In the genomic region with DNA sequence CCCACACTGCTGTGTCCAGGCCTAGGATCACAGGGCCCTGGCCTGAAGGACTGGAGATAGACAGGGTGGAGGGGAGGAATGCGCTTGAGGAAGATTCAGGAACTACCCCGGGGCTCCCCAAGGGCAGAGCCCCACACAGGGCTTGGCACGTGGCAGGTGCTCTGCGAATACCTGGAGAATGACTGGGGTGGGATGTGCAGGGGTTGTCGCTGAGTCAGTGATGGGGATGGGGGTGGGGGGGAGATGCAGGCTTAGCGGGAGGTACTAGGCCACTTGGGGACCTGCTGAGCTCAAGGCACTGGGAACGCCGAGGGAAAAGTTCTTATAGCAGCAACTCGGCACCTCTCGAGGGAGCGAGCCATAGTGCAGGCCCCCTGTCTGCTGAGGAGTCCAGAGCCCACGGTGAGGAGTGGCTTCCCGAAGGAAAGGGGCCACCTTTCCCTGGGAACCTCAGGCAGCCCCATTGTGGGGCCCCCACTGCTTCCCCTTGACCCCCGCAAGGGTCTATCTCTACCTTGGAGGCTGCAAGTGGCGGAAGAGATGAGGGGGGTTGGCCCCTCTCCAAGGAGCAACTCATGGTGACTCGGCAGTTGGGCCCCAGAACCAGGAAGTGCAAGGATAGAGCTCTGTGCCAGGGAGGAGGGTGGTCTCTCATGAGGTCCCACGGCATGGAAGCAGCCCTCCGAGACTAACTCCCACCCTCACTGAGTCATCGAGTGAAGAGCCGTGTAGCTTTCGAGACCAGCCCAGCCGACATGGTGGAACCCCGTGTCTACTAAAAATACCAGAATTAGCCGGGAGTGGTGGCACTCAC, we compare ENCODE assay signal across 11 cellular contexts. TPM values are rescaled to one million over a fixed set of nuclear protein-coding genes. Genes with fewer than 3 reads are reported as not detected.
DNase-seq lines count a peak whose midpoint lies in the region; ATAC-seq and TF ChIP-seq lines count a peak whose summit lies in the region.
"Had no signal": no experiment of that assay in that cellular context is flagged by ENCODE, and none has a peak within 500 bp of the region (broad histone marks: within the 10 kb centered on the region; RNA-seq: fewer than 3 reads in every experiment).

No MANE protein-coding gene starts in this region.

- DNase-seq in GDM1 (lab: John Stamatoyannopoulos, UW) = peak; percentile 70
- DNase-seq in Peyer's patch = peak in 1 of 3 donors; percentile 57
- peak; percentile 54 for DNase-seq in epithelial cell of esophagus (ENCODE audit: low read depth)
- peak; percentile 82 for DNase-seq in posterior vena cava (ENCODE audit: low spot score)
- DNase-seq in omental fat pad (ENCODE audit: low spot score) = no peak
- DNase-seq: naive B cell, NCI-H345 had no signal

- no peak for TF ChIP-seq CTCF in Peyer's patch (IDR thresholded peaks at IDR 0.05)
- no peak for TF ChIP-seq CTCF in epithelial cell of esophagus (IDR thresholded peaks at IDR 0.05; ENCODE audit: insufficient read depth, low read depth, low read length, missing control alignments)
- TF ChIP-seq CTCF in omental fat pad (IDR thresholded peaks at IDR 0.05) = no peak

- no peaks in the 10 kb centered on the region for H3K27me3 ChIP-seq in Peyer's patch

- ATAC-seq in omental fat pad (ENCODE audit: low FRiP score) (no peak), HG03520 (IDR thresholded peaks at IDR 0.05; ENCODE audit: unreplicated experiment) (no peak), HG02642 (IDR thresholded peaks at IDR 0.05; ENCODE audit: poor library complexity, unreplicated experiment) (no peak), HG03565 (IDR thresholded peaks at IDR 0.05; ENCODE audit: unreplicated experiment) (no peak)
- ATAC-seq: activated naive CD4-positive, alpha-beta T cell treated with anti-CD3 and anti-CD28 coated beads, Interleukin-2, amount 50 U/mL, for 72 hours had no signal

- H3K4me3 ChIP-seq in Peyer's patch (no peak overlapping the region), epithelial cell of esophagus (ENCODE audit: low read length) (no peak overlapping the region)

- peaks cover 0 to 18% (median 0%) of the 10 kb centered on the region in 3 donors for H3K36me3 ChIP-seq in Peyer's patch

- no peak for TF ChIP-seq POLR2A in Peyer's patch (IDR thresholded peaks at IDR 0.05)

- H3K4me1 ChIP-seq in Peyer's patch = peaks cover 0 to 26% (median 4%) of the 10 kb centered on the region in 4 donors

- no peaks in the 10 kb centered on the region for H3K9me3 ChIP-seq in Peyer's patch

- H3K27ac ChIP-seq in Peyer's patch = peak overlapping the region in 3 of 4 donors; percentile 14 to 59 (median 33)

- intact Hi-C loops in posterior vena cava (cut with DNase I) = loop anchor here in 1 of 2 donors (5.0 kb wide), 1 partner anchor 37 kb away; no protein-coding TSS in a partner anchor

RNA-seq across cellular contexts. Expression of gene SRC, which starts 33.1 kb away (rescaled TPM):
- total RNA-seq in Peyer's patch = 100 to 1,000 TPM in 3 of 4 donors, 10 to 100 TPM in 1; 85.8 to 187 (median 146) TPM
- 10 to 100 TPM; 35.4 to 39.1 TPM for total RNA-seq in posterior vena cava
- 10 to 100 TPM; 15.1 to 29.3 (median 19.7) TPM for total RNA-seq in omental fat pad
